27 cellular contexts compared by ENCODE assay signal in the genomic region with DNA sequence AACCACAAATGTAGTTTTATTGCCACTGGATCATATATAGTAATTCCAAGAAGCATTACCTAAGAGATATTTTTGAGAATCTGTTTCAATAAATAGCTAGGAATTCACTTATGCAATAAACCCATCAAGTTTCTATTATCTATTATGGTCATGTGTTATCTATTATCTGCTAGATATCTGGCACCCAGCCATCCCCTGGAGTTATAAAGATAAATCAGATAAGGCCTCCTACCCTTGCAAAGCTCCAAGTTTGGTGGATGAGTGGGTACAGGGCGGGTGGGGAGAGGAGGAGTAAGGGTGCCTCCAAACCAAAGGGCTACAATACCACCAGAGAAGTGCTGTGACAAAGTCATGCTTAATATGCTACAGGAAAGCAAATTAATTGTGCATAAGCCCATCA. TPM values are rescaled to one million over a fixed set of nuclear protein-coding genes. Genes with fewer than 3 reads are reported as not detected.
"Had no signal": no experiment of that assay in that cellular context is flagged by ENCODE, and none has a peak within 500 bp of the region (broad histone marks: within the 10 kb centered on the region; RNA-seq: fewer than 3 reads in every experiment).

No MANE protein-coding gene starts in this region.

- H3K4me1 Mint-ChIP-seq: activated naive CD8-positive, alpha-beta T cell treated with anti-CD3 and anti-CD28 coated beads, Interleukin-2, amount 10 ng/mL, durations not matched to agents 7 days and 5 days had no signal

- H3K27ac Mint-ChIP-seq: activated naive CD4-positive, alpha-beta T cell treated with anti-CD3 and anti-CD28 coated beads for 36 hours; activated naive CD8-positive, alpha-beta T cell treated with anti-CD3 and anti-CD28 coated beads, Interleukin-2, amount 10 ng/mL, durations not matched to agents 7 days and 5 days; stimulated activated naive CD8-positive, alpha-beta T cell treated with anti-CD3 and anti-CD28 coated beads, Interleukin-15, Interleukin-2, amounts not matched to agents 100 ng/mL and 50 ng/mL, for 24 hours had no signal

- ATAC-seq: activated T-cell treated with anti-CD3 and anti-CD28 coated beads, Interleukin-2, amount 50 U/mL, for 4 hours; body of pancreas; gastroesophageal sphincter; right cardiac atrium had no signal

- H3K36me3 ChIP-seq: cardiac muscle cell, gastroesophageal sphincter, tibial artery had no signal

- H3K4me3 Mint-ChIP-seq: activated naive CD4-positive, alpha-beta T cell treated with anti-CD3 and anti-CD28 coated beads for 36 hours; activated naive CD8-positive, alpha-beta T cell treated with anti-CD3 and anti-CD28 coated beads, Interleukin-2, amount 10 ng/mL, durations not matched to agents 7 days and 5 days; activated T-cell treated with anti-CD3 and anti-CD28 coated beads, Interleukin-2, amount 50 U/mL, for 4 hours; stimulated activated naive CD8-positive, alpha-beta T cell treated with anti-CD3 and anti-CD28 coated beads, Interleukin-15, Interleukin-2, amounts not matched to agents 100 ng/mL and 50 ng/mL, for 24 hours had no signal

- H3K79me2 ChIP-seq: parathyroid adenoma had no signal

- H3K9me3 ChIP-seq: body of pancreas, mucosa of descending colon, tibial artery had no signal

- H3K4me3 ChIP-seq: body of pancreas, cardiac muscle cell, gastroesophageal sphincter, mucosa of descending colon, skin epidermis, tibial artery had no signal

- H3K9me3 Mint-ChIP-seq: activated naive CD8-positive, alpha-beta T cell treated with anti-CD3 and anti-CD28 coated beads, Interleukin-2, amount 10 ng/mL, durations not matched to agents 7 days and 5 days; stimulated activated naive CD8-positive, alpha-beta T cell treated with anti-CD3 and anti-CD28 coated beads, Interleukin-15, Interleukin-2, amounts not matched to agents 100 ng/mL and 50 ng/mL, for 24 hours had no signal

- H3K9ac ChIP-seq: parathyroid adenoma had no signal

- H3K4me1 ChIP-seq: body of pancreas, gastroesophageal sphincter, tibial artery had no signal

- H2AFZ ChIP-seq: parathyroid adenoma had no signal

- H3K36me3 Mint-ChIP-seq: activated naive CD8-positive, alpha-beta T cell treated with anti-CD3 and anti-CD28 coated beads, Interleukin-2, amount 10 ng/mL, durations not matched to agents 7 days and 5 days had no signal

- DNase-seq: activated CD4-positive, alpha-beta T cell treated with anti-CD3 and anti-CD28 coated beads, Interleukin-2, amount 50 U/mL, for 4 hours; activated CD8-positive, alpha-beta memory T cell treated with anti-CD3 and anti-CD28 coated beads, Interleukin-2, amount 50 U/mL, for 48 hours; activated naive CD4-positive, alpha-beta T cell treated with anti-CD3 and anti-CD28 coated beads for 36 hours; activated naive CD8-positive, alpha-beta T cell treated with anti-CD3 and anti-CD28 coated beads, Interleukin-2, amount 10 ng/mL, durations not matched to agents 7 days and 5 days; activated T-cell treated with anti-CD3 and anti-CD28 coated beads, Interleukin-2, amount 50 U/mL, for 4 hours; body of pancreas; dermis blood vessel endothelial cell; effector CD8-positive, alpha-beta T cell; head of caudate nucleus; islet precursor cell; mesenchymal stem cell; nucleus accumbens; right cardiac atrium; stimulated activated CD4-positive, alpha-beta T cell treated with anti-CD3 and anti-CD28 coated beads, Interleukin-1b, Interleukin-23, amount 100 ng/mL, for 48 hours; T-helper 1 cell; tibial artery had no signal

- H3K27ac ChIP-seq: body of pancreas, cardiac muscle cell, gastroesophageal sphincter, parathyroid adenoma, skin epidermis, tibial artery had no signal

- H3K27me3 ChIP-seq: body of pancreas, cardiac muscle cell had no signal

RNA-seq across cellular contexts. Expression of a gene that starts 10.3 kb away (rescaled TPM):
- total RNA-seq: activated CD8-positive, alpha-beta memory T cell treated with anti-CD3 and anti-CD28 coated beads for 36 hours; activated naive CD4-positive, alpha-beta T cell treated with anti-CD3 and anti-CD28 coated beads for 36 hours; activated naive CD8-positive, alpha-beta T cell treated with anti-CD3 and anti-CD28 coated beads, Interleukin-2, amount 10 ng/mL, durations not matched to agents 7 days and 5 days; activated T-cell treated with anti-CD3 and anti-CD28 coated beads, Interleukin-2, amount 50 U/mL, for 4 hours; body of pancreas; chondrocyte; dermis blood vessel endothelial cell; esophagus mucosa; lower leg skin; pulmonary artery endothelial cell had no signal
